Comparison of ENCODE assay signal across 1 cellular context in the genomic region with DNA sequence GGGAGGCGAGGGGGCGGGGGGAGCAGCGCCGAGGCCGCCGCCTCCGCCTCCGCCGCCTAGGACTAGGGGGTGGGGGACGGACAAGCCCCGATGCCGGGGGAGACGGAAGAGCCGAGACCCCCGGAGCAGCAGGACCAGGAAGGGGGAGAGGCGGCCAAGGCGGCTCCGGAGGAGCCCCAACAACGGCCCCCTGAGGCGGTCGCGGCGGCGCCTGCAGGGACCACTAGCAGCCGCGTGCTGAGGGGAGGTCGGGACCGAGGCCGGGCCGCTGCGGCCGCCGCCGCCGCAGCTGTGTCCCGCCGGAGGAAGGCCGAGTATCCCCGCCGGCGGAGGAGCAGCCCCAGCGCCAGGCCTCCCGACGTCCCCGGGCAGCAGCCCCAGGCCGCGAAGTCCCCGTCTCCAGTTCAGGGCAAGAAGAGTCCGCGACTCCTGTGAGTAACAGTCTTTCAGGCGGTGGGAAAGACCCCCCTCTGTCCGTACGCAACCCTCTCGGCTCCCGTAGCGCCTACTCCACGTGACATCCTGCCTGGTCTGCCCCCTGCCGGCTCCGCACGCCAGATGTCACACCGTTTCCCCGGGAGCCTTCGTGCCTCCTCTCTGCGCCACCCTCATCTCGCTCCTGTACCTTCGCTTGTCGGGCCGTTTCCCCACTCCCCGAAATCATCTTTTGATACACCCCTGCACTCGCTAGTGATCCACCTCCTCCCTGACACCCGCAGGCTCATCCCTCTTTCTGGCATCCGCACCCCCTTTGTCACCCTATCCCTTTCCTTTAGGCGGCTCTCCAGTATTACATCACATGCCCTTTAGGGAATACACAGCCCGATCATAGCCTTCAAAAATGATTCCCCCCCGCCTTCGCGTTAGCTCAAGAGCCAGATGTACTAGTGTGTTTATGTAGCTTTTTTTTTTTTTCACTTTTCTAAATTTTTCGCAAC.
TF ChIP-seq lines count a peak whose summit lies in the region.

No MANE protein-coding gene starts in this region.

TF ChIP-seq in IMR-90, 13 proteins besides CTCF, POLR2A, EP300 and RAD21 (continued from another document):
- TF ChIP-seq USF2 (IDR thresholded peaks at IDR 0.05; ENCODE audit: low read depth, low read length) (peak; percentile 98), RFX5 (IDR thresholded peaks at IDR 0.05; ENCODE audit: low read depth, low read length) (no peak), SMC3 (IDR thresholded peaks at IDR 0.05; ENCODE audit: low read depth, low read length) (peak; percentile 29; the same call in 1 of the 2 replicates), MAFK (IDR thresholded peaks at IDR 0.05; ENCODE audit: low read depth, low read length) (no peak), CHD1 (IDR thresholded peaks at IDR 0.05; ENCODE audit: low read depth, low read length) (no peak; the same call in 1 of the 2 replicates), NFE2L2 (IDR thresholded peaks at IDR 0.05; ENCODE audit: low read depth, low read length) (no peak)
- TF ChIP-seq, protein P1, sequence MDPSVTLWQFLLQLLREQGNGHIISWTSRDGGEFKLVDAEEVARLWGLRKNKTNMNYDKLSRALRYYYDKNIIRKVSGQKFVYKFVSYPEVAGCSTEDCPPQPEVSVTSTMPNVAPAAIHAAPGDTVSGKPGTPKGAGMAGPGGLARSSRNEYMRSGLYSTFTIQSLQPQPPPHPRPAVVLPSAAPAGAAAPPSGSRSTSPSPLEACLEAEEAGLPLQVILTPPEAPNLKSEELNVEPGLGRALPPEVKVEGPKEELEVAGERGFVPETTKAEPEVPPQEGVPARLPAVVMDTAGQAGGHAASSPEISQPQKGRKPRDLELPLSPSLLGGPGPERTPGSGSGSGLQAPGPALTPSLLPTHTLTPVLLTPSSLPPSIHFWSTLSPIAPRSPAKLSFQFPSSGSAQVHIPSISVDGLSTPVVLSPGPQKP (IDR thresholded peaks at IDR 0.05; ENCODE audit: borderline replicate concordance, low read depth, low read length), result no peak
